ENCODE assay signal across 7 cellular contexts in genomic region chr16:13923703-13924298, GRCh38. TPM values are rescaled to one million over a fixed set of nuclear protein-coding genes. Genes with fewer than 3 reads are reported as not detected.
DNase-seq lines count a peak whose midpoint lies in the region; ATAC-seq and TF ChIP-seq lines count a peak whose summit lies in the region.

No MANE protein-coding gene starts in this region.

- H3K4me1 ChIP-seq in testis: peaks cover 22% of the 10 kb centered on the region

- ATAC-seq in stimulated activated naive CD8-positive, alpha-beta T cell treated with anti-CD3 and anti-CD28 coated beads, Interleukin-15, Interleukin-2, amounts not matched to agents 100 U/mL and 50 U/mL, for 24 hours: no peak

- no peaks in the 10 kb centered on the region for H3K36me3 Mint-ChIP-seq in glutamatergic neuron (ENCODE audit: unreplicated experiment)

- intact Hi-C loops in testis (cut with DNase I; ENCODE audit: low total_unique reads): loop anchor here (10.0 kb wide), 2 partner anchors 321 to 361 kb away; no protein-coding TSS in a partner anchor

- 31 to 35% methylated on average over 4 of the region's 4 CpGs for WGBS in testis, 2 donors

- H3K36me3 ChIP-seq in testis (ENCODE audit: low read depth, missing control alignments): no peaks in the 10 kb centered on the region

- no peaks in the 10 kb centered on the region for H3K9me3 ChIP-seq in testis

- no peak for TF ChIP-seq POLR2A in testis (IDR thresholded peaks at IDR 0.05)

- peak; percentile 87 for TF ChIP-seq CTCF in glutamatergic neuron (IDR thresholded peaks at IDR 0.05; ENCODE audit: partially characterized antibody, unreplicated experiment)
- TF ChIP-seq CTCF in testis (IDR thresholded peaks at IDR 0.05): peak; percentile 35 to 81 (median 65)

- H3K4me3 ChIP-seq in testis: no peak overlapping the region

- H3K9me3 Mint-ChIP-seq in glutamatergic neuron (ENCODE audit: unreplicated experiment): peaks cover 10% of the 10 kb centered on the region

- H3K27me3 ChIP-seq in testis: no peaks in the 10 kb centered on the region

- no peak overlapping the region for H3K4me3 Mint-ChIP-seq in glutamatergic neuron (ENCODE audit: unreplicated experiment)

- H3K27ac ChIP-seq in testis: peak overlapping the region in 1 of 2 donors; percentile 7

- peak; percentile 10 for DNase-seq in GDM1 (lab: John Stamatoyannopoulos, UW)
- peak; percentile 26 for DNase-seq in NCI-H1092 (lab: John Stamatoyannopoulos, UW)
- peak; percentile 65 for DNase-seq in SW480 (ENCODE audit: low spot score)
- DNase-seq in glutamatergic neuron: no peak
- no peak for DNase-seq in testis
- DNase-seq in stimulated activated CD4-positive, alpha-beta T cell treated with anti-CD3 and anti-CD28 coated beads, Interleukin-2, amount 100 ng/mL, for 24 hours: no peak
- no peak for DNase-seq in stimulated activated naive CD8-positive, alpha-beta T cell treated with anti-CD3 and anti-CD28 coated beads, Interleukin-15, Interleukin-2, amounts not matched to agents 100 U/mL and 50 U/mL, for 24 hours

- peaks cover 13% of the 10 kb centered on the region for H3K4me1 Mint-ChIP-seq in glutamatergic neuron (ENCODE audit: low read depth, unreplicated experiment)

- peaks cover 2% of the 10 kb centered on the region for H3K27me3 Mint-ChIP-seq in glutamatergic neuron (ENCODE audit: unreplicated experiment)

- H3K27ac Mint-ChIP-seq in glutamatergic neuron (ENCODE audit: unreplicated experiment): no peak overlapping the region

RNA-seq across cellular contexts. Expression of gene ERCC4, which starts 3.8 kb away (rescaled TPM):
- 14.5 TPM for total RNA-seq in glutamatergic neuron (ENCODE audit: unreplicated experiment)
- 10 to 100 TPM; 17.7 to 29.3 TPM for total RNA-seq in testis
- polyA plus RNA-seq in testis (ENCODE audit: insufficient read depth, low read depth, low replicate concordance): 19.6 TPM

Comparison
In these comparisons a context has a peak if more than half of its experiments do, and no peak if none do; other contexts are left out.
1. DNase-seq: peak in GDM1 (single experiment), NCI-H1092 (single experiment) and SW480 (single experiment); none in glutamatergic neuron (single experiment), testis (single experiment), stimulated activated CD4-positive, alpha-beta T cell treated with anti-CD3 and anti-CD28 coated beads, Interleukin-2, amount 100 ng/mL, for 24 hours (0 of 2) and stimulated activated naive CD8-positive, alpha-beta T cell treated with anti-CD3 and anti-CD28 coated beads, Interleukin-15, Interleukin-2, amounts not matched to agents 100 U/mL and 50 U/mL, for 24 hours (single experiment).